ENCODE assay signal across 11 cellular contexts in genomic region chr17:75183999-75184884, GRCh38. TPM values are rescaled to one million over a fixed set of nuclear protein-coding genes. Genes with fewer than 3 reads are reported as not detected.
A peak's percentile ranks its signal among the peaks of the same experiment; 100 is the strongest.
DNase-seq lines count a peak whose midpoint lies in the region; ATAC-seq and TF ChIP-seq lines count a peak whose summit lies in the region.
"Had no signal": no experiment of that assay in that cellular context is flagged by ENCODE, and none has a peak within 500 bp of the region (broad histone marks: within the 10 kb centered on the region; RNA-seq: fewer than 3 reads in every experiment).

No MANE protein-coding gene starts in this region.

- CTCF ChIA-PET in activated B cell treated with CpG ODN at 0.5 μM for 24 hours (lab: Charles Lee): interaction anchor here (1.1 kb wide), 1 partner anchor 18 kb away, joined by 7 read pairs; no protein-coding TSS in a partner anchor

- POLR2A ChIA-PET in activated B cell treated with CpG ODN at 0.5 μM for 24 hours (lab: Charles Lee): interaction anchor here (0.6 to 2.9 kb wide), 12 partner anchors 10 to 201 kb away, joined by 3 to 19 read pairs (median 8); partner anchors contain the start of genes ARMC7, MRPL58, NT5C and SLC25A19

- H3K4me1 Mint-ChIP-seq in activated T-cell treated with anti-CD3 and anti-CD28 coated beads, Interleukin-2, amount 50 U/mL, for 4 hours (ENCODE audit: low read depth): peaks cover 35% of the 10 kb centered on the region
- H3K4me1 Mint-ChIP-seq in activated B cell treated with CpG ODN at 0.5 μM for 24 hours (peaks cover 37% of the 10 kb centered on the region), immature natural killer cell (peaks cover 32 to 35% of the 10 kb centered on the region in 2 donors)
- H3K4me1 Mint-ChIP-seq in stimulated activated naive CD8-positive, alpha-beta T cell treated with anti-CD3 and anti-CD28 coated beads, Interleukin-15, amount 100 ng/mL, for 72 hours: peaks cover 42% of the 10 kb centered on the region

- H3K27ac Mint-ChIP-seq in activated B cell treated with CpG ODN at 0.5 μM for 24 hours (peak overlapping the region; percentile 97), immature natural killer cell (peak overlapping the region; percentile 86 to 98 (median 96))
- peak overlapping the region; percentile 80 to 81 for H3K27ac Mint-ChIP-seq in stimulated activated naive CD8-positive, alpha-beta T cell treated with anti-CD3 and anti-CD28 coated beads, Interleukin-15, amount 100 ng/mL, for 72 hours

- no peaks in the 10 kb centered on the region for H3K27me3 Mint-ChIP-seq in activated T-cell treated with anti-CD3 and anti-CD28 coated beads, Interleukin-2, amount 50 U/mL, for 4 hours (ENCODE audit: low read depth)
- H3K27me3 Mint-ChIP-seq in activated B cell treated with CpG ODN at 0.5 μM for 24 hours: no peaks in the 10 kb centered on the region
- H3K27me3 Mint-ChIP-seq in immature natural killer cell (ENCODE audit: low read depth in 3 of 3): peaks cover 10 to 22% (median 12%) of the 10 kb centered on the region in 3 donors
- no peaks in the 10 kb centered on the region for H3K27me3 Mint-ChIP-seq in stimulated activated naive CD8-positive, alpha-beta T cell treated with anti-CD3 and anti-CD28 coated beads, Interleukin-15, amount 100 ng/mL, for 72 hours

- H3K4me3 Mint-ChIP-seq in activated T-cell treated with anti-CD3 and anti-CD28 coated beads, Interleukin-2, amount 50 U/mL, for 4 hours: peak overlapping the region; percentile 76
- H3K4me3 Mint-ChIP-seq in activated B cell treated with CpG ODN at 0.5 μM for 24 hours: peak overlapping the region; percentile 86
- H3K4me3 Mint-ChIP-seq in immature natural killer cell: peak overlapping the region; percentile 72 to 91 (median 87)
- H3K4me3 Mint-ChIP-seq in stimulated activated naive CD8-positive, alpha-beta T cell treated with anti-CD3 and anti-CD28 coated beads, Interleukin-15, amount 100 ng/mL, for 72 hours: peak overlapping the region; percentile 83 to 94

- peaks cover 10% of the 10 kb centered on the region for H3K36me3 Mint-ChIP-seq in activated T-cell treated with anti-CD3 and anti-CD28 coated beads, Interleukin-2, amount 50 U/mL, for 4 hours (ENCODE audit: insufficient read depth)
- H3K36me3 Mint-ChIP-seq in activated B cell treated with CpG ODN at 0.5 μM for 24 hours (ENCODE audit: low read depth) (peaks cover 17% of the 10 kb centered on the region), immature natural killer cell (no peaks in the 10 kb centered on the region)

- ATAC-seq in activated T-cell treated with anti-CD3 and anti-CD28 coated beads, Interleukin-2, amount 50 U/mL, for 4 hours: no peak
- ATAC-seq in activated B cell treated with CpG ODN at 0.5 μM for 24 hours (ENCODE audit: low read depth): no peak
- ATAC-seq in stimulated activated naive CD8-positive, alpha-beta T cell treated with anti-CD3 and anti-CD28 coated beads, Interleukin-15, amount 100 ng/mL, for 72 hours: no peak
- ATAC-seq in GM18858 (IDR thresholded peaks at IDR 0.05; ENCODE audit: unreplicated experiment): no peak
- ATAC-seq: HepG2 had no signal

- no peaks in the 10 kb centered on the region for H3K9me3 Mint-ChIP-seq in activated T-cell treated with anti-CD3 and anti-CD28 coated beads, Interleukin-2, amount 50 U/mL, for 4 hours
- no peaks in the 10 kb centered on the region for H3K9me3 Mint-ChIP-seq in activated B cell treated with CpG ODN at 0.5 μM for 24 hours
- H3K9me3 Mint-ChIP-seq in immature natural killer cell: no peaks in the 10 kb centered on the region
- no peaks in the 10 kb centered on the region for H3K9me3 Mint-ChIP-seq in stimulated activated naive CD8-positive, alpha-beta T cell treated with anti-CD3 and anti-CD28 coated beads, Interleukin-15, amount 100 ng/mL, for 72 hours

- intact Hi-C loops in activated B cell treated with CpG ODN at 0.5 μM for 24 hours (cut with micrococcal nuclease): loop anchor here (1.0 to 10.0 kb wide), 11 partner anchors 21 to 673 kb away; partner anchors contain the start of genes ATP5PD, GGA3, GRB2 and HID1

- no peak for DNase-seq in activated T-cell treated with anti-CD3 and anti-CD28 coated beads, Interleukin-2, amount 50 U/mL, for 4 hours
- no peak for DNase-seq in activated T-cell treated with anti-CD3 and anti-CD28 coated beads, Interleukin-2, amount 50 U/mL, for 1 hour
- DNase-seq in activated B cell treated with CpG ODN at 0.5 μM for 24 hours: no peak
- no peak for DNase-seq in immature natural killer cell
- DNase-seq in stimulated activated naive CD8-positive, alpha-beta T cell treated with anti-CD3 and anti-CD28 coated beads, Interleukin-15, amount 100 ng/mL, for 72 hours: no peak
- no peak for DNase-seq in hepatic stellate cell (ENCODE audit: low spot score)
- DNase-seq in NCI-H1694 treated with DMSO at 0.1 percent for 48 hours (lab: John Stamatoyannopoulos, UW): no peak
- DNase-seq: cerebellar nuclear complex, NCI-H2081 treated with DMSO at 0.1 percent for 48 hours had no signal

- no peak for TF ChIP-seq CTCF in activated B cell treated with CpG ODN at 0.5 μM for 24 hours (IDR thresholded peaks at IDR 0.05)

RNA-seq across cellular contexts. Expression of gene SUMO2, which starts 1.5 kb away (rescaled TPM):
- 100 to 1,000 TPM; 594 to 609 (median 599) TPM for total RNA-seq in activated T-cell treated with anti-CD3 and anti-CD28 coated beads, Interleukin-2, amount 50 U/mL, for 4 hours
- 365 and 394 TPM in 2 replicates for total RNA-seq in activated B cell treated with CpG ODN at 0.5 μM for 24 hours
- 100 to 1,000 TPM; 214 to 427 (median 404) TPM for polyA plus RNA-seq in immature natural killer cell

RNA-seq across cellular contexts. Expression of gene NUP85, which starts 21.2 kb away (rescaled TPM):
- total RNA-seq in activated T-cell treated with anti-CD3 and anti-CD28 coated beads, Interleukin-2, amount 50 U/mL, for 4 hours: 100 to 1,000 TPM; 115 to 137 (median 125) TPM
- 103 and 107 TPM in 2 replicates for total RNA-seq in activated B cell treated with CpG ODN at 0.5 μM for 24 hours
- polyA plus RNA-seq in immature natural killer cell: 10 to 100 TPM; 28.3 to 47.8 (median 41.1) TPM

RNA-seq across cellular contexts. Expression of gene JPT1, which starts 29.9 kb away (rescaled TPM):
- 100 to 1,000 TPM; 161 to 182 (median 167) TPM for total RNA-seq in activated T-cell treated with anti-CD3 and anti-CD28 coated beads, Interleukin-2, amount 50 U/mL, for 4 hours
- total RNA-seq in activated B cell treated with CpG ODN at 0.5 μM for 24 hours: 70.5 and 72.9 TPM in 2 replicates
- polyA plus RNA-seq in immature natural killer cell: 100 to 1,000 TPM; 105 to 168 (median 133) TPM

RNA-seq across cellular contexts. Expression of gene NT5C, which starts 52.7 kb away (rescaled TPM):
- total RNA-seq in activated T-cell treated with anti-CD3 and anti-CD28 coated beads, Interleukin-2, amount 50 U/mL, for 4 hours: 100 to 1,000 TPM in 1 of 3 donors, 10 to 100 TPM in 2; 91.0 to 103 (median 91.4) TPM
- 95.0 and 98.2 TPM in 2 replicates for total RNA-seq in activated B cell treated with CpG ODN at 0.5 μM for 24 hours
- 100 to 1,000 TPM in 1 of 3 donors, 10 to 100 TPM in 2; 80.3 to 111 (median 88.8) TPM for polyA plus RNA-seq in immature natural killer cell
